39 cellular contexts compared by ENCODE assay signal in the genomic region with DNA sequence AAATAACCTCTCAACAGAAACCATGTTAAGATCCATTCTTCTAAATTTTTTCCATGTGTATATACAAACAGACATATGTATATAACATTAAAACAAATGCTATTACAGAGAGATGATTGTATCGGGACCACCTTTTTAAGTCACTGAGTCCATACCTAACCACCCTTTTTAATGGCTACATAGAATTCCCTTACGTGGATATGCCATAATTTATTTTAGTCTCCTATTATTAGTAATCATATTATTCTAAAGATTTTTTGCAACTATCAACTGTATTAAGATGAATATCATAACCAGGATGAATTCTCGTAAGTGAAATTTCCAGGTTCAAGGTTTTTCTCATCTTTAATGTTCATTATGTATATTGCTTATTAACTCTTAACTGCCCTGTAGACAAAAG.
"Had no signal": no experiment of that assay in that cellular context is flagged by ENCODE, and none has a peak within 500 bp of the region (broad histone marks: within the 10 kb centered on the region; RNA-seq: fewer than 3 reads in every experiment).

No MANE protein-coding gene starts in this region.

- H3K9me3 Mint-ChIP-seq: activated naive CD4-positive, alpha-beta T cell treated with anti-CD3 and anti-CD28 coated beads, Interleukin-2, amount 10 ng/mL, durations not matched to agents 7 days and 5 days; activated naive CD8-positive, alpha-beta T cell treated with anti-CD3 and anti-CD28 coated beads, Interleukin-2, amount 10 ng/mL, durations not matched to agents 7 days and 5 days; activated T-helper 1 cell treated with anti-CD3 and anti-CD28 coated beads, Interleukin-12 subunit alpha, Interleukin-12 subunit beta, Interleukin-2, Interleukin-4 antibody, amounts not matched to agents 30 ng/mL and 10 ng/mL and 1 ng/mL, durations not matched to agents 14 hours and 24 hours and 36 hours; activated T-helper 2 cell treated with anti-CD3 and anti-CD28 coated beads, Interferon-gamma antibody, Interleukin-2, Interleukin-4, amounts not matched to agents 10 μg/mL and 5 μg/mL and 100 μg/mL, durations not matched to agents 14 hours and 24 hours and 36 hours had no signal

- H3K4me3 Mint-ChIP-seq: activated naive CD4-positive, alpha-beta T cell treated with anti-CD3 and anti-CD28 coated beads for 36 hours; activated naive CD4-positive, alpha-beta T cell treated with anti-CD3 and anti-CD28 coated beads, Interleukin-2, amount 10 ng/mL, durations not matched to agents 7 days and 5 days; activated naive CD4-positive, alpha-beta T cell treated with anti-CD3 and anti-CD28 coated beads, Interleukin-2, amount 50 U/mL, for 24 hours; activated naive CD8-positive, alpha-beta T cell; activated naive CD8-positive, alpha-beta T cell treated with anti-CD3 and anti-CD28 coated beads for 36 hours; activated naive CD8-positive, alpha-beta T cell treated with anti-CD3 and anti-CD28 coated beads, Interleukin-2, amount 10 ng/mL, durations not matched to agents 7 days and 5 days; activated naive CD8-positive, alpha-beta T cell treated with anti-CD3 and anti-CD28 coated beads, Interleukin-2, amount 50 U/mL, for 24 hours; activated T-cell treated with anti-CD3 and anti-CD28 coated beads, Interleukin-2, amount 50 U/mL, for 24 hours; activated T-cell treated with anti-CD3 and anti-CD28 coated beads, Interleukin-2, amount 50 U/mL, for 4 hours; activated T-cell treated with anti-CD3 and anti-CD28 coated beads, Interleukin-2, amount 50 U/mL, for 72 hours; activated T-helper 1 cell treated with anti-CD3 and anti-CD28 coated beads, Interleukin-12 subunit alpha, Interleukin-12 subunit beta, Interleukin-2, Interleukin-4 antibody, amounts not matched to agents 30 ng/mL and 10 ng/mL and 1 ng/mL, durations not matched to agents 14 hours and 24 hours and 36 hours; activated T-helper 17 cell treated with anti-CD3 and anti-CD28 coated beads, Interleukin-2, amount 50 U/mL, for 72 hours; central memory CD8-positive, alpha-beta T cell had no signal

- ATAC-seq: activated naive CD4-positive, alpha-beta T cell treated with anti-CD3 and anti-CD28 coated beads, Interleukin-2, amount 50 U/mL, for 72 hours; activated naive CD8-positive, alpha-beta T cell treated with anti-CD3 and anti-CD28 coated beads, Interleukin-2, amount 50 U/mL, for 24 hours; activated T-cell treated with anti-CD3 and anti-CD28 coated beads, Interleukin-2, amount 50 U/mL, for 4 hours; activated T-cell treated with anti-CD3 and anti-CD28 coated beads, Interleukin-2, amount 50 U/mL, for 72 hours; activated T-helper 17 cell treated with anti-CD3 and anti-CD28 coated beads, Interleukin-2, amount 50 U/mL, for 72 hours; body of pancreas had no signal

- H3K4me1 ChIP-seq: adrenal gland, ascending aorta, body of pancreas, breast epithelium had no signal

- H3K4me1 Mint-ChIP-seq: activated naive CD4-positive, alpha-beta T cell treated with anti-CD3 and anti-CD28 coated beads, Interleukin-2, amount 10 ng/mL, durations not matched to agents 7 days and 5 days; activated naive CD4-positive, alpha-beta T cell treated with anti-CD3 and anti-CD28 coated beads, Interleukin-2, amount 50 U/mL, for 24 hours; activated naive CD8-positive, alpha-beta T cell treated with anti-CD3 and anti-CD28 coated beads for 36 hours; activated naive CD8-positive, alpha-beta T cell treated with anti-CD3 and anti-CD28 coated beads, Interleukin-2, amount 50 U/mL, for 24 hours; activated T-helper 17 cell treated with anti-CD3 and anti-CD28 coated beads, Interleukin-2, amount 50 U/mL, for 72 hours; central memory CD8-positive, alpha-beta T cell had no signal

- H3K9me3 ChIP-seq: adrenal gland, ascending aorta, body of pancreas, breast epithelium had no signal

- DNase-seq: activated effector memory CD4-positive, alpha-beta T cell treated with anti-CD3 and anti-CD28 coated beads, Interleukin-2, amount 50 U/mL, for 16 hours; activated effector memory CD4-positive, alpha-beta T cell treated with Interleukin-2 at 50 U/mL for 16 hours; activated gamma-delta T cell; activated gamma-delta T cell treated with Interleukin-2 at 50 U/mL for 16 hours; activated naive CD4-positive, alpha-beta T cell; activated naive CD4-positive, alpha-beta T cell treated with anti-CD3 and anti-CD28 coated beads for 36 hours; activated naive CD4-positive, alpha-beta T cell treated with anti-CD3 and anti-CD28 coated beads, Interleukin-2, amount 10 ng/mL, durations not matched to agents 7 days and 5 days; activated naive CD4-positive, alpha-beta T cell treated with anti-CD3 and anti-CD28 coated beads, Interleukin-2, amount 50 U/mL, for 16 hours; activated naive CD4-positive, alpha-beta T cell treated with Interleukin-2 at 50 U/mL for 16 hours; activated naive CD8-positive, alpha-beta T cell treated with anti-CD3 and anti-CD28 coated beads for 36 hours; activated naive CD8-positive, alpha-beta T cell treated with anti-CD3 and anti-CD28 coated beads, Interleukin-2, amount 10 ng/mL, durations not matched to agents 7 days and 5 days; activated naive CD8-positive, alpha-beta T cell treated with anti-CD3 and anti-CD28 coated beads, Interleukin-2, amount 50 U/mL, for 24 hours; activated T-cell treated with anti-CD3 and anti-CD28 coated beads, Interleukin-2, amount 50 U/mL, for 1 hour; activated T-cell treated with anti-CD3 and anti-CD28 coated beads, Interleukin-2, amount 50 U/mL, for 24 hours; activated T-cell treated with anti-CD3 and anti-CD28 coated beads, Interleukin-2, amount 50 U/mL, for 4 hours; activated T-cell treated with anti-CD3 and anti-CD28 coated beads, Interleukin-2, amount 50 U/mL, for 48 hours; activated T-cell treated with anti-CD3 and anti-CD28 coated beads, Interleukin-2, amount 50 U/mL, for 72 hours; adrenal gland; amniotic stem cell; amygdala; anterior cingulate cortex; aorta; body of pancreas; brain microvascular endothelial cell; caudate nucleus; central memory CD4-positive, alpha-beta T cell; cerebellar nuclear complex had no signal

- H3K36me3 ChIP-seq: adrenal gland, ascending aorta, brain microvascular endothelial cell, breast epithelium, cardiac muscle cell had no signal

- H3K27ac Mint-ChIP-seq: activated naive CD4-positive, alpha-beta T cell treated with anti-CD3 and anti-CD28 coated beads for 36 hours; activated naive CD4-positive, alpha-beta T cell treated with anti-CD3 and anti-CD28 coated beads, Interleukin-2, amount 10 ng/mL, durations not matched to agents 7 days and 5 days; activated naive CD4-positive, alpha-beta T cell treated with anti-CD3 and anti-CD28 coated beads, Interleukin-2, amount 50 U/mL, for 24 hours; activated naive CD4-positive, alpha-beta T cell treated with anti-CD3 and anti-CD28 coated beads, Interleukin-2, amount 50 U/mL, for 72 hours; activated naive CD8-positive, alpha-beta T cell; activated naive CD8-positive, alpha-beta T cell treated with anti-CD3 and anti-CD28 coated beads for 36 hours; activated naive CD8-positive, alpha-beta T cell treated with anti-CD3 and anti-CD28 coated beads, Interleukin-2, amount 10 ng/mL, durations not matched to agents 7 days and 5 days; activated naive CD8-positive, alpha-beta T cell treated with anti-CD3 and anti-CD28 coated beads, Interleukin-2, amount 50 U/mL, for 24 hours; activated T-cell treated with anti-CD3 and anti-CD28 coated beads, Interleukin-2, amount 50 U/mL, for 24 hours; activated T-cell treated with anti-CD3 and anti-CD28 coated beads, Interleukin-2, amount 50 U/mL, for 72 hours; activated T-helper 1 cell treated with anti-CD3 and anti-CD28 coated beads, Interleukin-12 subunit alpha, Interleukin-12 subunit beta, Interleukin-2, Interleukin-4 antibody, amounts not matched to agents 30 ng/mL and 10 ng/mL and 1 ng/mL, durations not matched to agents 14 hours and 24 hours and 36 hours; activated T-helper 17 cell treated with anti-CD3 and anti-CD28 coated beads, Interleukin-2, amount 50 U/mL, for 72 hours; activated T-helper 2 cell treated with anti-CD3 and anti-CD28 coated beads, Interferon-gamma antibody, Interleukin-2, Interleukin-4, amounts not matched to agents 10 μg/mL and 5 μg/mL and 100 μg/mL, durations not matched to agents 14 hours and 24 hours and 36 hours had no signal

- H3K27me3 Mint-ChIP-seq: activated naive CD4-positive, alpha-beta T cell treated with anti-CD3 and anti-CD28 coated beads, Interleukin-2, amount 10 ng/mL, durations not matched to agents 7 days and 5 days; activated naive CD4-positive, alpha-beta T cell treated with anti-CD3 and anti-CD28 coated beads, Interleukin-2, amount 50 U/mL, for 24 hours; activated naive CD8-positive, alpha-beta T cell; activated naive CD8-positive, alpha-beta T cell treated with anti-CD3 and anti-CD28 coated beads for 36 hours; activated naive CD8-positive, alpha-beta T cell treated with anti-CD3 and anti-CD28 coated beads, Interleukin-2, amount 10 ng/mL, durations not matched to agents 7 days and 5 days; activated naive CD8-positive, alpha-beta T cell treated with anti-CD3 and anti-CD28 coated beads, Interleukin-2, amount 50 U/mL, for 24 hours; activated T-cell treated with anti-CD3 and anti-CD28 coated beads, Interleukin-2, amount 50 U/mL, for 24 hours; activated T-helper 17 cell treated with anti-CD3 and anti-CD28 coated beads, Interleukin-2, amount 50 U/mL, for 72 hours; central memory CD8-positive, alpha-beta T cell had no signal

- H3K4me3 ChIP-seq: adrenal gland, ascending aorta, body of pancreas, breast epithelium, cardiac muscle cell had no signal

- FAIRE-seq: astrocyte, bronchial epithelial cell had no signal

- H3K36me3 Mint-ChIP-seq: activated naive CD4-positive, alpha-beta T cell treated with anti-CD3 and anti-CD28 coated beads, Interleukin-2, amount 10 ng/mL, durations not matched to agents 7 days and 5 days; activated naive CD4-positive, alpha-beta T cell treated with anti-CD3 and anti-CD28 coated beads, Interleukin-2, amount 50 U/mL, for 72 hours; activated naive CD8-positive, alpha-beta T cell treated with anti-CD3 and anti-CD28 coated beads, Interleukin-2, amount 10 ng/mL, durations not matched to agents 7 days and 5 days had no signal

- H3K27ac ChIP-seq: adrenal gland, ascending aorta, body of pancreas, brain microvascular endothelial cell, breast epithelium, cardiac muscle cell had no signal

- H3K27me3 ChIP-seq: adrenal gland, ascending aorta, body of pancreas, brain microvascular endothelial cell, breast epithelium, cardiac muscle cell had no signal
